8 cellular contexts compared by ENCODE assay signal in genomic region chr15:79310612-79310984, GRCh38. TPM values are rescaled to one million over a fixed set of nuclear protein-coding genes. Genes with fewer than 3 reads are reported as not detected.
DNase-seq lines count a peak whose midpoint lies in the region; ATAC-seq and TF ChIP-seq lines count a peak whose summit lies in the region.

No MANE protein-coding gene starts in this region.

- H3K36me3 ChIP-seq in SJSA1, result peaks cover 31% of the 10 kb centered on the region
- H3K36me3 ChIP-seq in esophagus muscularis mucosa, result peaks cover 16 to 23% (median 21%) of the 10 kb centered on the region in 4 donors
- H3K36me3 ChIP-seq in ovary, result no peaks in the 10 kb centered on the region

- POLR2A ChIA-PET in AG04449 (lab: Yijun Ruan, JAX), result interaction anchor here (0.6 kb wide), 1 partner anchor 636 kb away, joined by 3 read pairs; no protein-coding TSS in a partner anchor

- H3K4me3 ChIP-seq in AG04449 (ENCODE audit: low read depth, low read length), result peak overlapping the region; percentile 98
- peak overlapping the region; percentile 92 for H3K4me3 ChIP-seq in SJSA1
- peak overlapping the region; percentile 71 to 91 (median 74) for H3K4me3 ChIP-seq in esophagus muscularis mucosa
- peak overlapping the region; percentile 44 for H3K4me3 ChIP-seq in ovary

- H3K27ac ChIP-seq in SJSA1, result no peak overlapping the region
- no peak overlapping the region for H3K27ac ChIP-seq in esophagus muscularis mucosa (replicated peaks in 1 of 4)
- H3K27ac ChIP-seq in ovary, result no peak overlapping the region

- intact Hi-C loops in esophagus muscularis mucosa (cut with DNase I), result no loop called here
- intact Hi-C loops in ovary (cut with DNase I), result no loop called here

- H3K9me3 ChIP-seq in SJSA1 (replicated peaks), result peaks cover 3% of the 10 kb centered on the region; the same call in 1 of the 2 replicates
- no peaks in the 10 kb centered on the region for H3K9me3 ChIP-seq in esophagus muscularis mucosa
- H3K9me3 ChIP-seq in ovary, result no peaks in the 10 kb centered on the region

- WGBS in esophagus muscularis mucosa, result 5% methylated on average over 6 of the region's 17 CpGs
- 0% methylated on average over 6 to 16 of the region's 17 CpGs for WGBS in ovary, 3 donors

- TF ChIP-seq POLR2A in esophagus muscularis mucosa (IDR thresholded peaks at IDR 0.05; ENCODE audit: low read depth), result no peak
- TF ChIP-seq POLR2A in ovary (IDR thresholded peaks at IDR 0.05), result no peak

- DNase-seq in AG04449 (ENCODE audit: low read depth, low spot score), result no peak
- no peak for DNase-seq in SJSA1 (ENCODE audit: low read depth in 1 of 2, low spot score in 2 of 2)
- DNase-seq in esophagus muscularis mucosa (ENCODE audit: extremely low spot score), result peak; percentile 17
- no peak for DNase-seq in ovary
- DNase-seq in stimulated activated CD8-positive, alpha-beta memory T cell treated with anti-CD3 and anti-CD28 coated beads, Interleukin-4, amount 100 ng/mL, for 48 hours, result no peak
- DNase-seq in NCI-H226, result no peak

- H3K4me1 ChIP-seq in SJSA1 (replicated peaks), result peaks cover 16% of the 10 kb centered on the region
- peaks cover 13 to 27% (median 21%) of the 10 kb centered on the region in 4 donors for H3K4me1 ChIP-seq in esophagus muscularis mucosa
- H3K4me1 ChIP-seq in ovary (ENCODE audit: insufficient read depth), result peaks cover 11% of the 10 kb centered on the region

- CTCF ChIA-PET in AG04449 (lab: Yijun Ruan, JAX), result interaction anchor here (0.7 to 1.7 kb wide), 4 partner anchors 16 to 164 kb away, joined by 3 to 5 read pairs (median 4); no protein-coding TSS in a partner anchor

- peaks cover 40% of the 10 kb centered on the region for H3K27me3 ChIP-seq in SJSA1 (replicated peaks)
- no peaks in the 10 kb centered on the region for H3K27me3 ChIP-seq in esophagus muscularis mucosa
- H3K27me3 ChIP-seq in ovary, result no peaks in the 10 kb centered on the region

- no peak for TF ChIP-seq CTCF in AG04449 (IDR thresholded peaks at IDR 0.05; ENCODE audit: insufficient read depth, low read length, missing control alignments)
- no peak for TF ChIP-seq CTCF in esophagus muscularis mucosa (IDR thresholded peaks at IDR 0.05)
- no peak for TF ChIP-seq CTCF in ovary (IDR thresholded peaks at IDR 0.05)

- peak; percentile 19 for ATAC-seq in GM18870 (IDR thresholded peaks at IDR 0.05; ENCODE audit: unreplicated experiment)
- ATAC-seq in HG03196 (IDR thresholded peaks at IDR 0.05; ENCODE audit: unreplicated experiment), result peak; percentile 15

- no peak for TF ChIP-seq EP300 in esophagus muscularis mucosa (IDR thresholded peaks at IDR 0.05)
- no peak for TF ChIP-seq EP300 in ovary (IDR thresholded peaks at IDR 0.05)

RNA-seq across cellular contexts. Expression of gene TMED3, which starts 0.3 kb away (rescaled TPM):
- 83.3 and 97.7 TPM in 2 replicates for total RNA-seq in SJSA1 (2014; rRNA removed; shearing (Covaris generic))
- total RNA-seq in esophagus muscularis mucosa (10 to 100 TPM; 17.9 to 26.5 (median 23.5) TPM), ovary (10 to 100 TPM; 22.4 to 45.8 (median 33.7) TPM)
- 10 to 100 TPM; 38.2 to 51.6 TPM for polyA plus RNA-seq in ovary

RNA-seq across cellular contexts. Expression of gene ANKRD34C, which starts 28.1 kb away (rescaled TPM):
- total RNA-seq in SJSA1 (2014; rRNA removed; shearing (Covaris generic)), result not detected in 2 replicates
- total RNA-seq in esophagus muscularis mucosa (not detected), ovary (under 1 TPM in 1 of 7 donors, not detected in 6; 0.10 TPM)
- polyA plus RNA-seq in ovary, result under 1 TPM in 1 of 2 donors, not detected in 1; 0.20 TPM

Comparison
In these comparisons a context has a peak if more than half of its experiments do, and no peak if none do; other contexts are left out.
1. H3K4me3 ChIP-seq: peak in every context shown above with its lines; median percentile 98 in AG04449; 92 in SJSA1; 74 in esophagus muscularis mucosa; 44 in ovary.